1 cellular context compared by ENCODE assay signal in the genomic region with DNA sequence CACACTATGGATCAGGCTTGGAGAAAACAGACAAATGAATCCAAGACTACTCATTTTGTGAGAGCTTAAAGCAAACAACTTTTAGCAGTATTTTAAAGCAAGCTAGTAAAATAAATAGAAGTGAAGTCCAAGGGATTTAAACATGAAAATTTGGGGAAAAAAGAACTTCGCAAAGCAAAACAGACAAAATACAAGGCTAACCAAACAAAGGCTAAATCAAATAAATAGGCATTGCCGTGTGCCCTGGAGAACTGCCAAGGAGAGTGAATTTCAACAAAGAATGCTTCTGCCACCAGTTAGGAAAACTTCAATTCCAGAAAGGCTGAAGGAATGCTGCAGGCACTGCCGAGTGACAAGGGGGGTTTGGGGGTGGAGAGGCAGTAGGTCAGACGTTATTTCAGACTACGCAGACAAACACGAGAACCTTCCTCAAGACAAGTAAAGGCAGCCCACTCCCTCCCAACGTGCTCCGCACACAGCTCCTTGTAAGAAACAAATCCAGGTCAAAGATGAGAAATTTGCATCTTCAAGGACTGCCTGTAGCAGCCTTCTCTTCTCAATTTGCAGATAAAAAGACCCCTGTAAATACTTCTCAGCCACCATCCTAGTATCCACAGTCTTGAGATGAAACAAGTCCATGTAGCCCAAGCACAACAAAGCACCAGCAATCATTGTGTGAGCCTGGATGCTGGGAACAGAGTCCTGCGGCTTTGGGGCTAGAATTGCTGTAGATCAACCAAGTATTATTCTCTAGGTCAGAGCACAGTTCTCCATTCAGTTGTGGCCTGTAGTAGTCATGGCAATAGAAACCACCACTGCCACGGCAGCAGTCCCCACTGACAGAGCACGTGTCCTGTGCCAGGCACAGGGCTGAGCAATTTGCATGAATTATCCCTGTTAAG.
TF ChIP-seq lines count a peak whose summit lies in the region.

No MANE protein-coding gene starts in this region.

TF ChIP-seq in HepG2, 621 proteins besides CTCF, POLR2A, EP300 and RAD21 (continued from another document and continues in another):
- TF ChIP-seq, protein P1, sequence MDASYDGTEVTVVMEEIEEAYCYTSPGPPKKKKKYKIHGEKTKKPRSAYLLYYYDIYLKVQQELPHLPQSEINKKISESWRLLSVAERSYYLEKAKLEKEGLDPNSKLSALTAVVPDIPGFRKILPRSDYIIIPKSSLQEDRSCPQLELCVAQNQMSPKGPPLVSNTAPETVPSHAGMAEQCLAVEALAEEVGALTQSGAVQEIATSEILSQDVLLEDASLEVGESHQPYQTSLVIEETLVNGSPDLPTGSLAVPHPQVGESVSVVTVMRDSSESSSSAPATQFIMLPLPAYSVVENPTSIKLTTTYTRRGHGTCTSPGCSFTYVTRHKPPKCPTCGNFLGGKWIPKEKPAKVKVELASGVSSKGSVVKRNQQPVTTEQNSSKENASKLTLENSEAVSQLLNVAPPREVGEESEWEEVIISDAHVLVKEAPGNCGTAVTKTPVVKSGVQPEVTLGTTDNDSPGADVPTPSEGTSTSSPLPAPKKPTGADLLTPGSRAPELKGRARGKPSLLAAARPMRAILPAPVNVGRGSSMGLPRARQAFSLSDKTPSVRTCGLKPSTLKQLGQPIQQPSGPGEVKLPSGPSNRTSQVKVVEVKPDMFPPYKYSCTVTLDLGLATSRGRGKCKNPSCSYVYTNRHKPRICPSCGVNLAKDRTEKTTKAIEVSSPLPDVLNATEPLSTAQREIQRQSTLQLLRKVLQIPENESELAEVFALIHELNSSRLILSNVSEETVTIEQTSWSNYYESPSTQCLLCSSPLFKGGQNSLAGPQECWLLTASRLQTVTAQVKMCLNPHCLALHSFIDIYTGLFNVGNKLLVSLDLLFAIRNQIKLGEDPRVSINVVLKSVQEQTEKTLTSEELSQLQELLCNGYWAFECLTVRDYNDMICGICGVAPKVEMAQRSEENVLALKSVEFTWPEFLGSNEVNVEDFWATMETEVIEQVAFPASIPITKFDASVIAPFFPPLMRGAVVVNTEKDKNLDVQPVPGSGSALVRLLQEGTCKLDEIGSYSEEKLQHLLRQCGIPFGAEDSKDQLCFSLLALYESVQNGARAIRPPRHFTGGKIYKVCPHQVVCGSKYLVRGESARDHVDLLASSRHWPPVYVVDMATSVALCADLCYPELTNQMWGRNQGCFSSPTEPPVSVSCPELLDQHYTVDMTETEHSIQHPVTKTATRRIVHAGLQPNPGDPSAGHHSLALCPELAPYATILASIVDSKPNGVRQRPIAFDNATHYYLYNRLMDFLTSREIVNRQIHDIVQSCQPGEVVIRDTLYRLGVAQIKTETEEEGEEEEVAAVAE (CRISPR knock-in tag; IDR thresholded peaks at IDR 0.05; ENCODE audit: borderline replicate concordance) = peak; percentile 22; the same call in 1 of the 2 replicates
- TF ChIP-seq ARNTL (CRISPR knock-in tag; IDR thresholded peaks at IDR 0.05) = 0 out of 2 replicates have a peak, but pooled peaks have one; percentile 56
- TF ChIP-seq ZNF501 (CRISPR knock-in tag; IDR thresholded peaks at IDR 0.05) = peak; percentile 78; the same call in 1 of the 2 replicates
- TF ChIP-seq, protein P2, sequence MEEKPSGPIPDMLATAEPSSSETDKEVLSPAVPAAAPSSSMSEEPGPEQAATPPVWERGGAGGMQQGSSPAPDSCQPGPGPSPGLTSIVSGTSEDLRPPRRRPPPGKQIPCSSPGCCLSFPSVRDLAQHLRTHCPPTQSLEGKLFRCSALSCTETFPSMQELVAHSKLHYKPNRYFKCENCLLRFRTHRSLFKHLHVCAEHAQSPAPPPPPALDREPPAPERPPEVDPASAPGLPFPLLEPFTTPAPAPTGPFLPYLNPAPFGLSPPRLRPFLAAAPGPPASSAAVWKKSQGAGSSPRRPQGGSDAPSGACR (CRISPR knock-in tag; IDR thresholded peaks at IDR 0.05) = peak; percentile 48; the same call in 1 of the 2 replicates
- TF ChIP-seq ZNF230 (CRISPR knock-in tag; IDR thresholded peaks at IDR 0.05) = 0 out of 2 replicates have a peak, but pooled peaks have one; percentile 30
- no peak for TF ChIP-seq ZNF33A (CRISPR knock-in tag; IDR thresholded peaks at IDR 0.05; ENCODE audit: borderline replicate concordance)
- peak; percentile 63; the same call in 1 of the 2 replicates for TF ChIP-seq TARDBP (CRISPR knock-in tag; IDR thresholded peaks at IDR 0.05)
- TF ChIP-seq, protein P3, sequence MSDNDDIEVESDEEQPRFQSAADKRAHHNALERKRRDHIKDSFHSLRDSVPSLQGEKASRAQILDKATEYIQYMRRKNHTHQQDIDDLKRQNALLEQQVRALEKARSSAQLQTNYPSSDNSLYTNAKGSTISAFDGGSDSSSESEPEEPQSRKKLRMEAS (IDR thresholded peaks at IDR 0.05) = peak; percentile 56
- TF ChIP-seq NCOR1 (IDR thresholded peaks at IDR 0.05; ENCODE audit: borderline replicate concordance, low read length) = peak; percentile 74; the same call in 1 of the 2 replicates
- TF ChIP-seq NCOA2 (CRISPR knock-in tag; IDR thresholded peaks at IDR 0.05) = peak; percentile 90
- TF ChIP-seq, protein P4, sequence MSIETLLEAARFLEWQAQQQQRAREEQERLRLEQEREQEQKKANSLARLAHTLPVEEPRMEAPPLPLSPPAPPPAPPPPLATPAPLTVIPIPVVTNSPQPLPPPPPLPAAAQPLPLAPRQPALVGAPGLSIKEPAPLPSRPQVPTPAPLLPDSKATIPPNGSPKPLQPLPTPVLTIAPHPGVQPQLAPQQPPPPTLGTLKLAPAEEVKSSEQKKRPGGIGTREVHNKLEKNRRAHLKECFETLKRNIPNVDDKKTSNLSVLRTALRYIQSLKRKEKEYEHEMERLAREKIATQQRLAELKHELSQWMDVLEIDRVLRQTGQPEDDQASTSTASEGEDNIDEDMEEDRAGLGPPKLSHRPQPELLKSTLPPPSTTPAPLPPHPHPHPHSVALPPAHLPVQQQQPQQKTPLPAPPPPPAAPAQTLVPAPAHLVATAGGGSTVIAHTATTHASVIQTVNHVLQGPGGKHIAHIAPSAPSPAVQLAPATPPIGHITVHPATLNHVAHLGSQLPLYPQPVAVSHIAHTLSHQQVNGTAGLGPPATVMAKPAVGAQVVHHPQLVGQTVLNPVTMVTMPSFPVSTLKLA (IDR thresholded peaks at IDR 0.05) = no peak
- TF ChIP-seq HDAC2 (CRISPR knock-in tag; IDR thresholded peaks at IDR 0.05) = peak; percentile 63
- no peak for TF ChIP-seq ZKSCAN5 (CRISPR knock-in tag; IDR thresholded peaks at IDR 0.05)
- TF ChIP-seq SAP130 (CRISPR knock-in tag; IDR thresholded peaks at IDR 0.05; ENCODE audit: low read depth) = peak; percentile 11; the same call in 1 of the 2 replicates
- peak; percentile 91; the same call in 1 of the 2 replicates for TF ChIP-seq ZBTB34 (CRISPR knock-in tag; IDR thresholded peaks at IDR 0.05)
- TF ChIP-seq ZNF792 (CRISPR knock-in tag; IDR thresholded peaks at IDR 0.05) = 0 out of 2 replicates have a peak, but pooled peaks have one; percentile 12
- TF ChIP-seq HDAC1 (CRISPR knock-in tag; IDR thresholded peaks at IDR 0.05) = peak; percentile 60; the same call in 1 of the 2 replicates
- TF ChIP-seq SOX13 (IDR thresholded peaks at IDR 0.05) = peak; percentile 61; the same call in 1 of the 2 replicates
- peak in 1 of 2 experiments; percentile 85; a peak in 2 of 4 replicates for TF ChIP-seq SOX13 (CRISPR knock-in tag; conservative IDR thresholded peaks at IDR 0.05 in 1 of 2, IDR thresholded peaks at IDR 0.05 in 1 of 2)
- TF ChIP-seq SOX6 (IDR thresholded peaks at IDR 0.05) = no peak
- peak; percentile 96 for TF ChIP-seq SOX6 (CRISPR knock-in tag; IDR thresholded peaks at IDR 0.05)
- TF ChIP-seq ZNF652 (CRISPR knock-in tag; IDR thresholded peaks at IDR 0.05; ENCODE audit: borderline replicate concordance, low read depth) = no peak
- TF ChIP-seq FOXP4 (CRISPR knock-in tag; IDR thresholded peaks at IDR 0.05) = peak; percentile 81
- peak; percentile 11; the same call in 1 of the 2 replicates for TF ChIP-seq TBX2 (CRISPR knock-in tag; IDR thresholded peaks at IDR 0.05; ENCODE audit: borderline replicate concordance)
- peak; percentile 70; the same call in 1 of the 2 replicates for TF ChIP-seq BCL6 (CRISPR knock-in tag; IDR thresholded peaks at IDR 0.05)
- TF ChIP-seq GATAD1 (CRISPR knock-in tag; IDR thresholded peaks at IDR 0.05) = no peak
- TF ChIP-seq ZNF607 (CRISPR knock-in tag; IDR thresholded peaks at IDR 0.05; ENCODE audit: borderline replicate concordance) = 0 out of 2 replicates have a peak, but pooled peaks have one; percentile 64
- TF ChIP-seq, protein P5, sequence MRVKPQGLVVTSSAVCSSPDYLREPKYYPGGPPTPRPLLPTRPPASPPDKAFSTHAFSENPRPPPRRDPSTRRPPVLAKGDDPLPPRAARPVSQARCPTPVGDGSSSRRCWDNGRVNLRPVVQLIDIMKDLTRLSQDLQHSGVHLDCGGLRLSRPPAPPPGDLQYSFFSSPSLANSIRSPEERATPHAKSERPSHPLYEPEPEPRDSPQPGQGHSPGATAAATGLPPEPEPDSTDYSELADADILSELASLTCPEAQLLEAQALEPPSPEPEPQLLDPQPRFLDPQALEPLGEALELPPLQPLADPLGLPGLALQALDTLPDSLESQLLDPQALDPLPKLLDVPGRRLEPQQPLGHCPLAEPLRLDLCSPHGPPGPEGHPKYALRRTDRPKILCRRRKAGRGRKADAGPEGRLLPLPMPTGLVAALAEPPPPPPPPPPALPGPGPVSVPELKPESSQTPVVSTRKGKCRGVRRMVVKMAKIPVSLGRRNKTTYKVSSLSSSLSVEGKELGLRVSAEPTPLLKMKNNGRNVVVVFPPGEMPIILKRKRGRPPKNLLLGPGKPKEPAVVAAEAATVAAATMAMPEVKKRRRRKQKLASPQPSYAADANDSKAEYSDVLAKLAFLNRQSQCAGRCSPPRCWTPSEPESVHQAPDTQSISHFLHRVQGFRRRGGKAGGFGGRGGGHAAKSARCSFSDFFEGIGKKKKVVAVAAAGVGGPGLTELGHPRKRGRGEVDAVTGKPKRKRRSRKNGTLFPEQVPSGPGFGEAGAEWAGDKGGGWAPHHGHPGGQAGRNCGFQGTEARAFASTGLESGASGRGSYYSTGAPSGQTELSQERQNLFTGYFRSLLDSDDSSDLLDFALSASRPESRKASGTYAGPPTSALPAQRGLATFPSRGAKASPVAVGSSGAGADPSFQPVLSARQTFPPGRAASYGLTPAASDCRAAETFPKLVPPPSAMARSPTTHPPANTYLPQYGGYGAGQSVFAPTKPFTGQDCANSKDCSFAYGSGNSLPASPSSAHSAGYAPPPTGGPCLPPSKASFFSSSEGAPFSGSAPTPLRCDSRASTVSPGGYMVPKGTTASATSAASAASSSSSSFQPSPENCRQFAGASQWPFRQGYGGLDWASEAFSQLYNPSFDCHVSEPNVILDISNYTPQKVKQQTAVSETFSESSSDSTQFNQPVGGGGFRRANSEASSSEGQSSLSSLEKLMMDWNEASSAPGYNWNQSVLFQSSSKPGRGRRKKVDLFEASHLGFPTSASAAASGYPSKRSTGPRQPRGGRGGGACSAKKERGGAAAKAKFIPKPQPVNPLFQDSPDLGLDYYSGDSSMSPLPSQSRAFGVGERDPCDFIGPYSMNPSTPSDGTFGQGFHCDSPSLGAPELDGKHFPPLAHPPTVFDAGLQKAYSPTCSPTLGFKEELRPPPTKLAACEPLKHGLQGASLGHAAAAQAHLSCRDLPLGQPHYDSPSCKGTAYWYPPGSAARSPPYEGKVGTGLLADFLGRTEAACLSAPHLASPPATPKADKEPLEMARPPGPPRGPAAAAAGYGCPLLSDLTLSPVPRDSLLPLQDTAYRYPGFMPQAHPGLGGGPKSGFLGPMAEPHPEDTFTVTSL (CRISPR knock-in tag; IDR thresholded peaks at IDR 0.05; ENCODE audit: borderline replicate concordance) = peak; percentile 68; the same call in 1 of the 2 replicates
- no peak for TF ChIP-seq SMAD1 (CRISPR knock-in tag; IDR thresholded peaks at IDR 0.05; ENCODE audit: borderline replicate concordance, low read depth)
- TF ChIP-seq ZNF343 (CRISPR knock-in tag; IDR thresholded peaks at IDR 0.05) = 0 out of 2 replicates have a peak, but pooled peaks have one; percentile 40
- TF ChIP-seq ZFX (CRISPR knock-in tag; IDR thresholded peaks at IDR 0.05; ENCODE audit: low read depth) = peak; percentile 39; the same call in 1 of the 2 replicates
- TF ChIP-seq TCF7 (IDR thresholded peaks at IDR 0.05; ENCODE audit: low read depth) = peak; percentile 59
- TF ChIP-seq ZNF18 (CRISPR knock-in tag; IDR thresholded peaks at IDR 0.05; ENCODE audit: insufficient replicate concordance) = no peak
- 0 out of 2 replicates have a peak, but pooled peaks have one; percentile 17 for TF ChIP-seq RCOR2 (CRISPR knock-in tag; IDR thresholded peaks at IDR 0.05)
- TF ChIP-seq ZNF24 (IDR thresholded peaks at IDR 0.05) = no peak
- TF ChIP-seq MED1 (CRISPR knock-in tag; IDR thresholded peaks at IDR 0.05) = peak; percentile 86
- TF ChIP-seq ZFP41 (CRISPR knock-in tag; IDR thresholded peaks at IDR 0.05; ENCODE audit: borderline replicate concordance) = no peak
- TF ChIP-seq RFX1 (IDR thresholded peaks at IDR 0.05) = peak; percentile 78
- TF ChIP-seq GABPB1 (CRISPR knock-in tag; IDR thresholded peaks at IDR 0.05) = peak; percentile 12; the same call in 1 of the 2 replicates
- TF ChIP-seq STAG1 (CRISPR knock-in tag; IDR thresholded peaks at IDR 0.05) = peak; percentile 8; the same call in 1 of the 2 replicates
